In genomic region chr3:183277260-183277659, GRCh38 we compare ENCODE assay signal across 4 cellular contexts.
"Had no signal": no experiment of that assay in that cellular context is flagged by ENCODE, and none has a peak within 500 bp of the region (broad histone marks: within the 10 kb centered on the region; RNA-seq: fewer than 3 reads in every experiment).

No MANE protein-coding gene starts in this region.

- H3K4me2 ChIP-seq: GM23338 had no signal

- H2AFZ ChIP-seq: GM23338 had no signal

- H3K27ac Mint-ChIP-seq: GM23338 had no signal

- H3K4me3 Mint-ChIP-seq: GM23338, H9 had no signal

- H3K4me3 ChIP-seq: GM23338 had no signal

- H3K9me3 Mint-ChIP-seq: GM23338, H9 had no signal

- ATAC-seq: GM23338 had no signal

- DNase-seq: H9, HCEC 1CT, IMR-90 had no signal
